12 cellular contexts compared by ENCODE assay signal in genomic region chr2:168632733-168633132, GRCh38.
A peak's percentile ranks its signal among the peaks of the same experiment; 100 is the strongest.
DNase-seq lines count a peak whose midpoint lies in the region; ATAC-seq and TF ChIP-seq lines count a peak whose summit lies in the region.
"Had no signal": no experiment of that assay in that cellular context is flagged by ENCODE, and none has a peak within 500 bp of the region (broad histone marks: within the 10 kb centered on the region; RNA-seq: fewer than 3 reads in every experiment).

No MANE protein-coding gene starts in this region.

- H3K14ac ChIP-seq in trophoblast cell (ENCODE audit: low read length) = no peak overlapping the region

- no peaks in the 10 kb centered on the region for H3K9me3 ChIP-seq in trophoblast cell (ENCODE audit: insufficient read depth, low read depth, low read length)

- H3K79me2 ChIP-seq in trophoblast cell (ENCODE audit: control insufficient read depth, insufficient read depth, low read length, poor library complexity) = peaks cover 2% of the 10 kb centered on the region

- peaks cover 9 to 11% of the 10 kb centered on the region in 2 experiments for H3K4me1 ChIP-seq in trophoblast cell (ENCODE audit: control insufficient read depth in 1 of 2, insufficient read depth in 2 of 2, low read length in 2 of 2)

- H2BK12ac ChIP-seq in trophoblast cell (ENCODE audit: low read length) = no peak overlapping the region

- TF ChIP-seq CTCF in AG10803 (conservative IDR thresholded peaks at IDR 0.05; ENCODE audit: low read length) (no peak), fibroblast of mammary gland (conservative IDR thresholded peaks at IDR 0.05; ENCODE audit: control insufficient read depth, insufficient read depth, low read depth, low read length) (no peak)

- H3K9ac ChIP-seq in trophoblast cell (ENCODE audit: low read length) = no peak overlapping the region

- H3K36me3 ChIP-seq in trophoblast cell (ENCODE audit: control insufficient read depth in 1 of 2, insufficient read depth in 2 of 2, low read length in 2 of 2) = no peaks in the 10 kb centered on the region

- peak overlapping the region in 2 of 6 donors; percentile 2 to 30 for H3K27ac Mint-ChIP-seq in naive B cell
- H3K27ac Mint-ChIP-seq: activated CD4-positive, alpha-beta T cell treated with anti-CD3 and anti-CD28 coated beads, Interleukin-2, amount 10 ng/mL, durations not matched to agents 7 days and 5 days had no signal

- peaks cover 18 to 36% (median 21%) of the 10 kb centered on the region in 3 donors for H3K4me1 Mint-ChIP-seq in naive B cell

- no peak overlapping the region for H3K27ac ChIP-seq in trophoblast cell (ENCODE audit: low read depth, low read length)

- H3K9me3 Mint-ChIP-seq in naive B cell = no peaks in the 10 kb centered on the region
- H3K9me3 Mint-ChIP-seq: activated CD4-positive, alpha-beta T cell treated with anti-CD3 and anti-CD28 coated beads, Interleukin-2, amount 10 ng/mL, durations not matched to agents 7 days and 5 days; CD4-positive, CD25-positive, alpha-beta regulatory T cell had no signal

- no peaks in the 10 kb centered on the region for H3K27me3 Mint-ChIP-seq in naive B cell
- H3K27me3 Mint-ChIP-seq: activated CD4-positive, alpha-beta T cell treated with anti-CD3 and anti-CD28 coated beads, Interleukin-2, amount 10 ng/mL, durations not matched to agents 7 days and 5 days; naive thymus-derived CD8-positive, alpha-beta T cell had no signal

- H3K4me3 ChIP-seq in AG10803 (ENCODE audit: low read length) = no peak overlapping the region
- no peak overlapping the region for H3K4me3 ChIP-seq in fibroblast of mammary gland (ENCODE audit: control insufficient read depth, low read depth, low read length)
- no peak overlapping the region for H3K4me3 ChIP-seq in trophoblast cell (ENCODE audit: low read depth, low read length)

- no peak overlapping the region for H2AFZ ChIP-seq in trophoblast cell (ENCODE audit: insufficient read depth, low read length, poor library complexity)

- H2BK120ac ChIP-seq in trophoblast cell (ENCODE audit: insufficient read depth, low read length, poor library complexity) = no peak overlapping the region

- no peaks in the 10 kb centered on the region for H3K36me3 Mint-ChIP-seq in naive B cell
- H3K36me3 Mint-ChIP-seq: CD4-positive, CD25-positive, alpha-beta regulatory T cell had no signal

- no peak overlapping the region for H3K23ac ChIP-seq in trophoblast cell (ENCODE audit: low read length)

- no peak overlapping the region for H3K18ac ChIP-seq in trophoblast cell (ENCODE audit: low read length)

- H3K4me3 Mint-ChIP-seq in naive B cell = peak overlapping the region in 6 of 8 donors; percentile 1 to 18 (median 6)
- H3K4me3 Mint-ChIP-seq: activated CD4-positive, alpha-beta T cell treated with anti-CD3 and anti-CD28 coated beads, Interleukin-2, amount 10 ng/mL, durations not matched to agents 7 days and 5 days; CD4-positive, CD25-positive, alpha-beta regulatory T cell had no signal

- peak; percentile 55 for DNase-seq in AG10803 (ENCODE audit: low read depth)
- DNase-seq in OCI-M1 (lab: John Stamatoyannopoulos, UW) = peak; percentile 82
- DNase-seq in fibroblast of mammary gland (ENCODE audit: low read depth) = peak; percentile 45
- DNase-seq in naive B cell = no peak
- DNase-seq in NCI-H2196 (lab: John Stamatoyannopoulos, UW; ENCODE audit: unreplicated experiment) = no peak
- DNase-seq in T1000 (lab: John Stamatoyannopoulos, UW) = no peak
- no peak for DNase-seq in trophoblast cell
- no peak for DNase-seq in stimulated activated CD4-positive, alpha-beta T cell treated with anti-CD3 and anti-CD28 coated beads, Interleukin-4, amount 100 ng/mL, for 24 hours
- DNase-seq: activated CD4-positive, alpha-beta T cell treated with anti-CD3 and anti-CD28 coated beads, Interleukin-2, amount 10 ng/mL, durations not matched to agents 7 days and 5 days; CD4-positive, CD25-positive, alpha-beta regulatory T cell; naive thymus-derived CD8-positive, alpha-beta T cell; NCI-H748 treated with DMSO at 0.1 percent for 48 hours had no signal

- no peak overlapping the region for H4K12ac ChIP-seq in trophoblast cell (ENCODE audit: low read depth, low read length)

- peaks cover 6% of the 10 kb centered on the region for H3K79me1 ChIP-seq in trophoblast cell (ENCODE audit: low read length)

- H4K91ac ChIP-seq in trophoblast cell (ENCODE audit: low read depth, low read length) = no peak overlapping the region

- peak; percentile 46 to 70 for ATAC-seq in naive B cell (ENCODE audit: low read depth in 2 of 2)
- ATAC-seq: naive thymus-derived CD8-positive, alpha-beta T cell had no signal

- H4K8ac ChIP-seq in trophoblast cell (ENCODE audit: low read depth, low read length) = no peak overlapping the region

- no CpG with 5 or more reads among the region's 7 CpGs for WGBS in trophoblast cell (ENCODE audit: extremely low coverage, insufficient coverage, insufficient read length)

- no peak overlapping the region for H2AK5ac ChIP-seq in trophoblast cell (ENCODE audit: low read length)

- no peaks in the 10 kb centered on the region for H3K27me3 ChIP-seq in trophoblast cell (ENCODE audit: insufficient read depth, low read length)

- H3K4ac ChIP-seq in trophoblast cell (ENCODE audit: low read depth, low read length) = no peak overlapping the region

- no peak overlapping the region for H3K4me2 ChIP-seq in trophoblast cell (ENCODE audit: low read length)

- no peak overlapping the region for H2BK5ac ChIP-seq in trophoblast cell (ENCODE audit: low read depth, low read length, poor library complexity)

Comparison
In these comparisons a context has a peak if more than half of its experiments do, and no peak if none do; other contexts are left out.
1. DNase-seq: peak in AG10803 (single experiment), OCI-M1 (single experiment) and fibroblast of mammary gland (single experiment); none in naive B cell (single experiment), NCI-H2196 (single experiment), T1000 (single experiment), trophoblast cell (0 of 2) and stimulated activated CD4-positive, alpha-beta T cell treated with anti-CD3 and anti-CD28 coated beads, Interleukin-4, amount 100 ng/mL, for 24 hours (single experiment).